Comparison of ENCODE assay signal across 25 cellular contexts in the genomic region with DNA sequence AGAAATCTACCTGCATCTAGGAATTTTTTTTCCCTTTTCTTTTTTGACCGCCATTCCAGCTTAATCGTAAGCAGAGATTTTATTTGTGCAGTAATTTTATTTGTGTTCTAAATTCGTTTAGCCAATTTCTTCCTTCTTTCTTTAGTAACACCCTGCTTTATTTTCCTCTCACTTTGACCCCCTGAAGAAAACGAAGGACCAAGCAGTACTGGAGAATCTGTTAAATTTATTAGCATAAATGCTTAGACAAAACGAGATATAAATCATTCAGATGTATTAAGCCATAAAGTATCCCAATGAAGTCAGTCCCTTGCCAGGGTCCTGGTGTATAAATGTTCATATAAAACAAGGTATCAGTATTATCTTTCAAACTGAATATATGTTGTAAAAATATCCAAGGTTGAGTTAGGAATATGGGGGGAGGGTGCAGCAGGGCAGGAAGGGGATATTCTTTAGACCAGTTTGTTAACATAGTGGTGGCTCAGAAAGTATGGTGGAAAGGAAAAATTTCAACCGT. TPM values are rescaled to one million over a fixed set of nuclear protein-coding genes. Genes with fewer than 3 reads are reported as not detected.
"Had no signal": no experiment of that assay in that cellular context is flagged by ENCODE, and none has a peak within 500 bp of the region (broad histone marks: within the 10 kb centered on the region; RNA-seq: fewer than 3 reads in every experiment).

No MANE protein-coding gene starts in this region.

- H3K4me3 Mint-ChIP-seq: activated B cell treated with CpG ODN at 0.5 μM for 24 hours; activated CD4-positive, alpha-beta memory T cell treated with anti-CD3 and anti-CD28 coated beads, Interleukin-2, amount 10 ng/mL, durations not matched to agents 7 days and 5 days; activated CD4-positive, alpha-beta T cell treated with anti-CD3 and anti-CD28 coated beads, Interleukin-2, amount 10 ng/mL, durations not matched to agents 7 days and 5 days; activated naive CD8-positive, alpha-beta T cell treated with anti-CD3 and anti-CD28 coated beads for 36 hours; IgD-negative memory B cell; T-helper 1 cell treated with Interleukin-12 subunit alpha and Interleukin-12 subunit beta and Interleukin-4 antibody, amounts not matched to agents 30 μg/mL and 1 μg/mL, for 36 hours had no signal

- H3K36me3 ChIP-seq: SJSA1 had no signal

- H3K9me3 Mint-ChIP-seq: activated B cell treated with CpG ODN at 0.5 μM for 24 hours; activated CD4-positive, alpha-beta memory T cell treated with anti-CD3 and anti-CD28 coated beads, Interleukin-2, amount 10 ng/mL, durations not matched to agents 7 days and 5 days; activated CD4-positive, alpha-beta T cell treated with anti-CD3 and anti-CD28 coated beads, Interleukin-2, amount 10 ng/mL, durations not matched to agents 7 days and 5 days; activated naive CD8-positive, alpha-beta T cell treated with anti-CD3 and anti-CD28 coated beads for 36 hours; T-helper 1 cell treated with Interleukin-12 subunit alpha and Interleukin-12 subunit beta and Interleukin-4 antibody, amounts not matched to agents 30 μg/mL and 1 μg/mL, for 36 hours had no signal

- H3K4me1 ChIP-seq: SJSA1 had no signal

- H3K9me3 ChIP-seq: body of pancreas, SJSA1 had no signal

- H3K36me3 Mint-ChIP-seq: activated naive CD8-positive, alpha-beta T cell treated with anti-CD3 and anti-CD28 coated beads for 36 hours; IgD-negative memory B cell had no signal

- H3K27ac ChIP-seq: body of pancreas, SJSA1 had no signal

- H3K4me3 ChIP-seq: body of pancreas, SJSA1 had no signal

- H3K27ac Mint-ChIP-seq: activated B cell treated with CpG ODN at 0.5 μM for 24 hours; activated CD4-positive, alpha-beta memory T cell treated with anti-CD3 and anti-CD28 coated beads, Interleukin-2, amount 10 ng/mL, durations not matched to agents 7 days and 5 days; activated naive CD8-positive, alpha-beta T cell treated with anti-CD3 and anti-CD28 coated beads for 36 hours; IgD-negative memory B cell; T-helper 1 cell treated with Interleukin-12 subunit alpha and Interleukin-12 subunit beta and Interleukin-4 antibody, amounts not matched to agents 30 μg/mL and 1 μg/mL, for 36 hours had no signal

- DNase-seq: activated B cell treated with CpG ODN at 0.5 μM for 24 hours; activated CD4-positive, alpha-beta memory T cell treated with anti-CD3 and anti-CD28 coated beads, Interleukin-2, amount 10 ng/mL, durations not matched to agents 7 days and 5 days; activated CD4-positive, alpha-beta T cell treated with anti-CD3 and anti-CD28 coated beads for 1 hour; activated CD4-positive, alpha-beta T cell treated with anti-CD3 and anti-CD28 coated beads, Interleukin-2, amount 10 ng/mL, durations not matched to agents 7 days and 5 days; activated effector memory CD4-positive, alpha-beta T cell treated with Interleukin-2 at 50 U/mL for 16 hours; activated naive CD4-positive, alpha-beta T cell treated with Interleukin-2 at 50 U/mL for 16 hours; activated naive CD8-positive, alpha-beta T cell treated with anti-CD3 and anti-CD28 coated beads for 36 hours; activated T-cell treated with anti-CD3 and anti-CD28 coated beads for 4 hours; body of pancreas; KG1; NCI-H1048; NCI-H146; NCI-H187 treated with DMSO at 0.1 percent for 48 hours; NCI-H2081 treated with DMSO at 0.1 percent for 48 hours; NCI-H446; NCI-H524; SHP77; T-helper 9 cell had no signal

- FAIRE-seq: bronchial epithelial cell, RCC 7860, TTC549 had no signal

RNA-seq across cellular contexts. Expression of a gene that starts 5.1 kb away (rescaled TPM):
- total RNA-seq: activated B cell treated with CpG ODN at 0.5 μM for 24 hours; activated CD4-positive, alpha-beta memory T cell treated with anti-CD3 and anti-CD28 coated beads, Interleukin-2, amount 10 ng/mL, durations not matched to agents 7 days and 5 days; activated CD4-positive, alpha-beta T cell treated with anti-CD3 and anti-CD28 coated beads, Interleukin-2, amount 10 ng/mL, durations not matched to agents 7 days and 5 days; activated CD8-positive, alpha-beta memory T cell treated with anti-CD3 and anti-CD28 coated beads for 36 hours; activated naive CD8-positive, alpha-beta T cell treated with anti-CD3 and anti-CD28 coated beads for 36 hours; bronchial epithelial cell; SJSA1 had no signal
- polyA plus RNA-seq: IgD-negative memory B cell had no signal
